In the genomic region with DNA sequence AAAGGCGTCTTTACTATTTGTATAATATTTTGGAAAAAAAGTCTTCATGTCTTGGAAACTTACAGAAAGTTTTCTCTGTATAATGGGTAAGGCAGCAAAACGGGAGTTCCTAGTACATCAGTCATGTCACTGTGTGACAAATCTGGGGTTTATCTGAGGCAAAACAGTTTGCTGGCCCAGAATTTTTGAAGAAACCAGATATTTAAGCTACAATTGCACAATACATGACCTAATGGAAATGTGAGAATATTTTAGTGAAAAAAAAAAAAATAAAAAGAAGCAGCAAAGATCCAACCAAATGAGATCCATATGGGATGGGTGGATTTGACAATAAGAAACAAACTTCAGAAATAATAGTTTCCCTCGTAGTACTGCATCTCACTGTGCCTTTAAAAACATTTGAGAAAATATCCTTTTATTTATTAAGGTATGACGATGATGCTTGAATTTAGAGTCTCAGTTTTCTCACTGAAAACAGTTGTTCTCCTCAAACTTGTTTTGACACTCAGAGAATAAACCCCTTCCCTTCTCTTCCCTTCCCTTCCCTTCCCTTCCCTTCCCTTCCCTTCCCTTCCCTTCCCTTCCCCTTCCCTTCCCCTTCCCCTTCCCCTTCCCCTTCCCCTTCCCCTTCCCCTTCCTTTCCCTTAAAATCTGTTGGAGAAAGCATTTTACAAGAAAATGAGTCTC, we compare ENCODE assay signal across 18 cellular contexts.
A peak's percentile ranks its signal among the peaks of the same experiment; 100 is the strongest.
DNase-seq lines count a peak whose midpoint lies in the region; ATAC-seq and TF ChIP-seq lines count a peak whose summit lies in the region.
"Had no signal": no experiment of that assay in that cellular context is flagged by ENCODE, and none has a peak within 500 bp of the region (broad histone marks: within the 10 kb centered on the region; RNA-seq: fewer than 3 reads in every experiment).

No MANE protein-coding gene starts in this region.

- intact Hi-C loops in left cardiac atrium (cut with DNase I): no loop called here
- intact Hi-C loops in PC-9 (cut with micrococcal nuclease; ENCODE audit: unreplicated experiment): no loop called here
- intact Hi-C loops in head of caudate nucleus (cut with DNase I): no loop called here

- H3K4me3 ChIP-seq in adipocyte (ENCODE audit: low read length) (no peak overlapping the region), skin epidermis (no peak overlapping the region), PC-9 (no peak overlapping the region)
- H3K4me3 ChIP-seq: spleen, thoracic aorta had no signal

- CTCF ChIA-PET in PC-9 (lab: Charles Lee): no interaction called here

- H4K20me1 ChIP-seq in PC-9 (ENCODE audit: insufficient read depth): no peaks in the 10 kb centered on the region

- peak; percentile 74 for DNase-seq in GM03348 (ENCODE audit: low spot score)
- DNase-seq in adipocyte (ENCODE audit: low read depth): peak; percentile 97
- no peak for DNase-seq in left cardiac atrium
- no peak for DNase-seq in PC-9
- DNase-seq in head of caudate nucleus: no peak
- DNase-seq: activated CD4-positive, alpha-beta T cell treated with anti-CD3 and anti-CD28 coated beads, Interleukin-2, amount 50 U/mL, for 48 hours; activated naive CD4-positive, alpha-beta T cell treated with anti-CD3 and anti-CD28 coated beads, Interleukin-2, amount 50 U/mL, for 16 hours; activated T-cell treated with anti-CD3 and anti-CD28 coated beads, Interleukin-2, amount 50 U/mL, for 4 hours; CD4-positive, alpha-beta T cell; DMS79; erythroblast; NCI-H1417; NCI-H2171; spleen had no signal

- H3K79me2 ChIP-seq in PC-9 (ENCODE audit: low read depth): no peaks in the 10 kb centered on the region
- H3K79me2 ChIP-seq: parathyroid adenoma had no signal

- H3K9me3 ChIP-seq in adipocyte (ENCODE audit: control insufficient read depth, low read length) (no peaks in the 10 kb centered on the region), PC-9 (ENCODE audit: insufficient read depth, low read depth) (no peaks in the 10 kb centered on the region)
- H3K9me3 ChIP-seq: thoracic aorta had no signal

- H3K9ac ChIP-seq in adipocyte (ENCODE audit: low read length): peak overlapping the region; percentile 45
- H3K9ac ChIP-seq: parathyroid adenoma had no signal

- H3K27ac ChIP-seq in skin epidermis: peak overlapping the region in 11 of 21 experiments; percentile 19 to 70 (median 38)
- H3K27ac ChIP-seq in PC-9: no peak overlapping the region
- H3K27ac ChIP-seq: parathyroid adenoma, spleen, thoracic aorta had no signal

- ATAC-seq in left cardiac atrium (peak; percentile 47 to 51), HG02870 (IDR thresholded peaks at IDR 0.05; ENCODE audit: unreplicated experiment) (no peak)
- ATAC-seq: activated T-cell treated with anti-CD3 and anti-CD28 coated beads, Interleukin-2, amount 50 U/mL, for 4 hours had no signal

- POLR2A ChIA-PET in PC-9 (lab: Charles Lee; ENCODE audit: unreplicated experiment): no interaction called here

- H3K9me2 ChIP-seq in PC-9 (ENCODE audit: insufficient read depth): no peaks in the 10 kb centered on the region

- no peak for TF ChIP-seq CTCF in PC-9 (conservative IDR thresholded peaks at IDR 0.05)

- no TSS peak for BruUV-seq in PC-9 (replicated peaks; lab: Mats Ljungman, UMichigan)

- H3K27me3 ChIP-seq in adipocyte (replicated peaks; ENCODE audit: control insufficient read depth, insufficient read depth, low read length) (no peaks in the 10 kb centered on the region), PC-9 (ENCODE audit: insufficient read depth, low read depth) (no peaks in the 10 kb centered on the region)
- H3K27me3 ChIP-seq: spleen had no signal

- no peak overlapping the region for H2AFZ ChIP-seq in PC-9
- H2AFZ ChIP-seq: parathyroid adenoma had no signal

- H3K36me3 ChIP-seq in adipocyte (ENCODE audit: control insufficient read depth, insufficient read depth, low read length, severe bottlenecking): no peaks in the 10 kb centered on the region
- no peaks in the 10 kb centered on the region for H3K36me3 ChIP-seq in PC-9 (ENCODE audit: low read depth)
- H3K36me3 ChIP-seq: spleen, thoracic aorta had no signal

- H3K4me1 ChIP-seq in adipocyte (ENCODE audit: control insufficient read depth, insufficient read depth, low read length) (peaks cover 6% of the 10 kb centered on the region), PC-9 (replicated peaks; ENCODE audit: insufficient read depth) (peaks cover 6% of the 10 kb centered on the region)
- H3K4me1 ChIP-seq: parathyroid adenoma, spleen had no signal

- H3K4me2 ChIP-seq in PC-9: no peak overlapping the region

- peaks cover 4% of the 10 kb centered on the region; the same call in 1 of the 2 replicates for H3F3A ChIP-seq in PC-9 (ENCODE audit: insufficient read depth, low read depth)

Comparison
In these comparisons a context has a peak if more than half of its experiments do, and no peak if none do; other contexts are left out.
1. DNase-seq: peak in GM03348 (single experiment) and adipocyte (single experiment); none in left cardiac atrium (single experiment), PC-9 (0 of 2) and head of caudate nucleus (0 of 42).